ENCODE assay signal across 1 cellular context in the genomic region with DNA sequence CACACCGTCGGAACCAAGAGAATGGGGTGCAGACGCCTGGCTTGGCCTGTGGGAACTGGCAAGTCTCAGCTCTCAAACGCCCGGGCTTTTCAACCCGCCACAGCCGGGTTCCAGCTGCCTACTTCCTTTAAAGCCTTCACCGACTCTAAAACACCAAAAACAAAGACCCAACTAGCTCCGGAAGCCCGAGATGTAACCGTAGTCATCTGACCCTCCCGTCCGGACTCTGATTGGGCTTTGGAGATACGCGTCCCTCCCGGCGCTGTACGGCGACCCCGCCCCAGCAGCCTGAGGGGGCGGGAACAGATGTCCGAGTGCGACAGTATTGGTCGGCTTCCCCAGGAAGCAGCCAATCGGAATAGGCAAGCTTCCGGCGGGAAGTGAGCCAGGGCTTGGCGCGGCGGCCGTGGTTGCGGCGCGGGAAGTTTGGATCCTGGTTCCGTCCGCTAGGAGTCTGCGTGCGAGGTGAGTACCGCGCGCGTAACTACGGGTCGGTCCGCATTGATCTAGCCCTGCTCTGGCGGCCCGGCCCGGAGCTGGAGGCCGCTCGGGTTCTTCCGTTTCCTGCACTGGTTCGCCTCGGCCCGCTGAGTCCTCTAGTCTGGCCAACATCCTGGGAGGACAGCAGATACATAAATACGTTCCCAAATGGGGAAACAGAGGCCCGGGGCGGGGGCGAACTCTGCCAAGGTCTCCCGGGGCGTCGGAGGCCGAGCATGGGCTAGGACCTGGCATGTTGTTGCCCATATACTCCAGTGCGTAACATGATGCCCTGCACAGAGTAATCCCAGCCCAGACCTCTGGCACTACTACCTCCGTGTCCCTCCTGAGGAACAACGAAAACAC.
TF ChIP-seq lines count a peak whose summit lies in the region.

A gene (plus strand): TSS at position 371 of the 846 bp plus-strand sequence. CDS start 30,047 bp downstream, outside the sequence.

TF ChIP-seq in HEK293, 187 proteins besides CTCF, POLR2A, EP300 and RAD21 (continued from another document):
- TF ChIP-seq, protein P1, sequence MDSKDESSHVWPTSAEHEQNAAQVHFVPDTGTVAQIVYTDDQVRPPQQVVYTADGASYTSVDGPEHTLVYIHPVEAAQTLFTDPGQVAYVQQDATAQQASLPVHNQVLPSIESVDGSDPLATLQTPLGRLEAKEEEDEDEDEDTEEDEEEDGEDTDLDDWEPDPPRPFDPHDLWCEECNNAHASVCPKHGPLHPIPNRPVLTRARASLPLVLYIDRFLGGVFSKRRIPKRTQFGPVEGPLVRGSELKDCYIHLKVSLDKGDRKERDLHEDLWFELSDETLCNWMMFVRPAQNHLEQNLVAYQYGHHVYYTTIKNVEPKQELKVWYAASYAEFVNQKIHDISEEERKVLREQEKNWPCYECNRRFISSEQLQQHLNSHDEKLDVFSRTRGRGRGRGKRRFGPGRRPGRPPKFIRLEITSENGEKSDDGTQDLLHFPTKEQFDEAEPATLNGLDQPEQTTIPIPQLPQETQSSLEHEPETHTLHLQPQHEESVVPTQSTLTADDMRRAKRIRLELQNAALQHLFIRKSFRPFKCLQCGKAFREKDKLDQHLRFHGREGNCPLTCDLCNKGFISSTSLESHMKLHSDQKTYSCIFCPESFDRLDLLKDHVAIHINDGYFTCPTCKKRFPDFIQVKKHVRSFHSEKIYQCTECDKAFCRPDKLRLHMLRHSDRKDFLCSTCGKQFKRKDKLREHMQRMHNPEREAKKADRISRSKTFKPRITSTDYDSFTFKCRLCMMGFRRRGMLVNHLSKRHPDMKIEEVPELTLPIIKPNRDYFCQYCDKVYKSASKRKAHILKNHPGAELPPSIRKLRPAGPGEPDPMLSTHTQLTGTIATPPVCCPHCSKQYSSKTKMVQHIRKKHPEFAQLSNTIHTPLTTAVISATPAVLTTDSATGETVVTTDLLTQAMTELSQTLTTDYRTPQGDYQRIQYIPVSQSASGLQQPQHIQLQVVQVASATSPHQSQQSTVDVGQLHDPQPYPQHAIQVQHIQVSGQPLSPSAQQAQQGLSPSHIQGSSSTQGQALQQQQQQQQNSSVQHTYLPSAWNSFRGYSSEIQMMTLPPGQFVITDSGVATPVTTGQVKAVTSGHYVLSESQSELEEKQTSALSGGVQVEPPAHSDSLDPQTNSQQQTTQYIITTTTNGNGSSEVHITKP (tag by site-specific recombination; IDR thresholded peaks at IDR 0.05): peak; percentile 38; the same call in 1 of the 2 replicates
- TF ChIP-seq ZNF561 (tag by site-specific recombination; IDR thresholded peaks at IDR 0.05; ENCODE audit: borderline replicate concordance) (peak; percentile 44; the same call in 1 of the 2 replicates), ZFHX2 (tag by site-specific recombination; conservative IDR thresholded peaks at IDR 0.05) (no peak), ZNF658 (tag by site-specific recombination; IDR thresholded peaks at IDR 0.05) (no peak), YY2 (tag by site-specific recombination; IDR thresholded peaks at IDR 0.05) (no peak), ZNF404 (tag by site-specific recombination; IDR thresholded peaks at IDR 0.05) (no peak), ZNF544 (tag by site-specific recombination; IDR thresholded peaks at IDR 0.05) (no peak), ZNF140 (tag by site-specific recombination; IDR thresholded peaks at IDR 0.05) (no peak), ZNF707 (tag by site-specific recombination; IDR thresholded peaks at IDR 0.05) (no peak), HOXC10 (CRISPR knock-in tag; IDR thresholded peaks at IDR 0.05) (peak; percentile 86; the same call in 1 of the 2 replicates), ZNF549 (tag by site-specific recombination; IDR thresholded peaks at IDR 0.05) (no peak), ZNF560 (tag by site-specific recombination; IDR thresholded peaks at IDR 0.05; ENCODE audit: borderline replicate concordance) (no peak), ZNF677 (tag by site-specific recombination; IDR thresholded peaks at IDR 0.05) (no peak), KLF16 (tag by site-specific recombination; IDR thresholded peaks at IDR 0.05) (0 out of 2 replicates have a peak, but pooled peaks have one; percentile 15), ZNF223 (tag by site-specific recombination; IDR thresholded peaks at IDR 0.05) (no peak), MEIS1 (CRISPR knock-in tag; IDR thresholded peaks at IDR 0.05; ENCODE audit: borderline replicate concordance) (no peak), ZNF16 (tag by site-specific recombination; IDR thresholded peaks at IDR 0.05; ENCODE audit: low read depth) (no peak), ZSCAN23 (tag by site-specific recombination; IDR thresholded peaks at IDR 0.05) (no peak), ZNF701 (tag by site-specific recombination; IDR thresholded peaks at IDR 0.05) (no peak), ZBTB8A (tag by site-specific recombination; IDR thresholded peaks at IDR 0.05) (no peak; the same call in 1 of the 2 replicates), TRIM28 (IDR thresholded peaks at IDR 0.05; ENCODE audit: borderline replicate concordance, low read length) (peak; percentile 6; the same call in 1 of the 2 replicates), IKZF3 (tag by site-specific recombination; IDR thresholded peaks at IDR 0.05) (peak; percentile 43; the same call in 1 of the 2 replicates), ZNF433 (tag by site-specific recombination; IDR thresholded peaks at IDR 0.05; ENCODE audit: low read depth) (no peak), ZNF747 (tag by site-specific recombination; IDR thresholded peaks at IDR 0.05) (no peak)
- TF ChIP-seq, protein P2, sequence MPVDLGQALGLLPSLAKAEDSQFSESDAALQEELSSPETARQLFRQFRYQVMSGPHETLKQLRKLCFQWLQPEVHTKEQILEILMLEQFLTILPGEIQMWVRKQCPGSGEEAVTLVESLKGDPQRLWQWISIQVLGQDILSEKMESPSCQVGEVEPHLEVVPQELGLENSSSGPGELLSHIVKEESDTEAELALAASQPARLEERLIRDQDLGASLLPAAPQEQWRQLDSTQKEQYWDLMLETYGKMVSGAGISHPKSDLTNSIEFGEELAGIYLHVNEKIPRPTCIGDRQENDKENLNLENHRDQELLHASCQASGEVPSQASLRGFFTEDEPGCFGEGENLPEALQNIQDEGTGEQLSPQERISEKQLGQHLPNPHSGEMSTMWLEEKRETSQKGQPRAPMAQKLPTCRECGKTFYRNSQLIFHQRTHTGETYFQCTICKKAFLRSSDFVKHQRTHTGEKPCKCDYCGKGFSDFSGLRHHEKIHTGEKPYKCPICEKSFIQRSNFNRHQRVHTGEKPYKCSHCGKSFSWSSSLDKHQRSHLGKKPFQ (tag by site-specific recombination; IDR thresholded peaks at IDR 0.05): no peak
- TF ChIP-seq, protein P3, sequence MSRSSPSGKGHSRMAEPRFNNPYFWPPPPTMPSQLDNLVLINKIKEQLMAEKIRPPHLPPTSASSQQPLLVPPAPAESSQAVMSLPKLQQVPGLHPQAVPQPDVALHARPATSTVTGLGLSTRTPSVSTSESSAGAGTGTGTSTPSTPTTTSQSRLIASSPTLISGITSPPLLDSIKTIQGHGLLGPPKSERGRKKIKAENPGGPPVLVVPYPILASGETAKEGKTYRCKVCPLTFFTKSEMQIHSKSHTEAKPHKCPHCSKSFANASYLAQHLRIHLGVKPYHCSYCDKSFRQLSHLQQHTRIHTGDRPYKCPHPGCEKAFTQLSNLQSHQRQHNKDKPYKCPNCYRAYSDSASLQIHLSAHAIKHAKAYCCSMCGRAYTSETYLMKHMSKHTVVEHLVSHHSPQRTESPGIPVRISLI (tag by site-specific recombination; IDR thresholded peaks at IDR 0.05): no peak
- TF ChIP-seq, protein P4, sequence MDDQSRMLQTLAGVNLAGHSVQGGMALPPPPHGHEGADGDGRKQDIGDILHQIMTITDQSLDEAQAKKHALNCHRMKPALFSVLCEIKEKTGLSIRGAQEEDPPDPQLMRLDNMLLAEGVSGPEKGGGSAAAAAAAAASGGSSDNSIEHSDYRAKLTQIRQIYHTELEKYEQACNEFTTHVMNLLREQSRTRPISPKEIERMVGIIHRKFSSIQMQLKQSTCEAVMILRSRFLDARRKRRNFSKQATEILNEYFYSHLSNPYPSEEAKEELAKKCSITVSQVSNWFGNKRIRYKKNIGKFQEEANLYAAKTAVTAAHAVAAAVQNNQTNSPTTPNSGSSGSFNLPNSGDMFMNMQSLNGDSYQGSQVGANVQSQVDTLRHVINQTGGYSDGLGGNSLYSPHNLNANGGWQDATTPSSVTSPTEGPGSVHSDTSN (CRISPR knock-in tag; IDR thresholded peaks at IDR 0.05): peak; percentile 68
- TF ChIP-seq, protein P5, sequence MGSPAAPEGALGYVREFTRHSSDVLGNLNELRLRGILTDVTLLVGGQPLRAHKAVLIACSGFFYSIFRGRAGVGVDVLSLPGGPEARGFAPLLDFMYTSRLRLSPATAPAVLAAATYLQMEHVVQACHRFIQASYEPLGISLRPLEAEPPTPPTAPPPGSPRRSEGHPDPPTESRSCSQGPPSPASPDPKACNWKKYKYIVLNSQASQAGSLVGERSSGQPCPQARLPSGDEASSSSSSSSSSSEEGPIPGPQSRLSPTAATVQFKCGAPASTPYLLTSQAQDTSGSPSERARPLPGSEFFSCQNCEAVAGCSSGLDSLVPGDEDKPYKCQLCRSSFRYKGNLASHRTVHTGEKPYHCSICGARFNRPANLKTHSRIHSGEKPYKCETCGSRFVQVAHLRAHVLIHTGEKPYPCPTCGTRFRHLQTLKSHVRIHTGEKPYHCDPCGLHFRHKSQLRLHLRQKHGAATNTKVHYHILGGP (tag by site-specific recombination; IDR thresholded peaks at IDR 0.05): no peak
- TF ChIP-seq, protein P6, sequence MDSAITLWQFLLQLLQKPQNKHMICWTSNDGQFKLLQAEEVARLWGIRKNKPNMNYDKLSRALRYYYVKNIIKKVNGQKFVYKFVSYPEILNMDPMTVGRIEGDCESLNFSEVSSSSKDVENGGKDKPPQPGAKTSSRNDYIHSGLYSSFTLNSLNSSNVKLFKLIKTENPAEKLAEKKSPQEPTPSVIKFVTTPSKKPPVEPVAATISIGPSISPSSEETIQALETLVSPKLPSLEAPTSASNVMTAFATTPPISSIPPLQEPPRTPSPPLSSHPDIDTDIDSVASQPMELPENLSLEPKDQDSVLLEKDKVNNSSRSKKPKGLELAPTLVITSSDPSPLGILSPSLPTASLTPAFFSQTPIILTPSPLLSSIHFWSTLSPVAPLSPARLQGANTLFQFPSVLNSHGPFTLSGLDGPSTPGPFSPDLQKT (IDR thresholded peaks at IDR 0.05; ENCODE audit: borderline replicate concordance, low read depth, low read length): no peak; the same call in 1 of the 2 replicates
- TF ChIP-seq, protein P7, sequence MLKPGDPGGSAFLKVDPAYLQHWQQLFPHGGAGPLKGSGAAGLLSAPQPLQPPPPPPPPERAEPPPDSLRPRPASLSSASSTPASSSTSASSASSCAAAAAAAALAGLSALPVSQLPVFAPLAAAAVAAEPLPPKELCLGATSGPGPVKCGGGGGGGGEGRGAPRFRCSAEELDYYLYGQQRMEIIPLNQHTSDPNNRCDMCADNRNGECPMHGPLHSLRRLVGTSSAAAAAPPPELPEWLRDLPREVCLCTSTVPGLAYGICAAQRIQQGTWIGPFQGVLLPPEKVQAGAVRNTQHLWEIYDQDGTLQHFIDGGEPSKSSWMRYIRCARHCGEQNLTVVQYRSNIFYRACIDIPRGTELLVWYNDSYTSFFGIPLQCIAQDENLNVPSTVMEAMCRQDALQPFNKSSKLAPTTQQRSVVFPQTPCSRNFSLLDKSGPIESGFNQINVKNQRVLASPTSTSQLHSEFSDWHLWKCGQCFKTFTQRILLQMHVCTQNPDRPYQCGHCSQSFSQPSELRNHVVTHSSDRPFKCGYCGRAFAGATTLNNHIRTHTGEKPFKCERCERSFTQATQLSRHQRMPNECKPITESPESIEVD (tag by site-specific recombination; IDR thresholded peaks at IDR 0.05): no peak
